In genomic region chr16:50642349-50642748, GRCh38 we compare ENCODE assay signal across 1 cellular context.
TF ChIP-seq lines count a peak whose summit lies in the region.

No MANE protein-coding gene starts in this region.

TF ChIP-seq in GM12878, 131 proteins besides CTCF, POLR2A, EP300 and RAD21:
- TF ChIP-seq NR2F1 (conservative IDR thresholded peaks at IDR 0.05) (no peak), FOS (IDR thresholded peaks at IDR 0.05; ENCODE audit: borderline replicate concordance, extremely low read depth, insufficient read length) (no peak), SMAD5 (IDR thresholded peaks at IDR 0.05; ENCODE audit: low read depth) (no peak), NFYA (IDR thresholded peaks at IDR 0.05; ENCODE audit: borderline replicate concordance, low read depth, low read length) (no peak), CEBPB (IDR thresholded peaks at IDR 0.05; ENCODE audit: borderline replicate concordance in 1 of 2, low read depth in 2 of 2, low read length in 2 of 2) (no peak), ZNF687 (IDR thresholded peaks at IDR 0.05) (no peak), FOXM1 (IDR thresholded peaks at IDR 0.05; ENCODE audit: low read depth, low read length) (no peak), NBN (IDR thresholded peaks at IDR 0.05) (no peak), E2F8 (IDR thresholded peaks at IDR 0.05; ENCODE audit: low read depth, partially characterized antibody) (no peak), NFIC (IDR thresholded peaks at IDR 0.05; ENCODE audit: low read depth, low read length) (no peak)
TF ChIP-seq in GM12878: peak in this region for 0.
